ENCODE assay signal across 8 cellular contexts in genomic region chr2:112432735-112433479, GRCh38. TPM values are rescaled to one million over a fixed set of nuclear protein-coding genes. Genes with fewer than 3 reads are reported as not detected.
DNase-seq lines count a peak whose midpoint lies in the region; ATAC-seq and TF ChIP-seq lines count a peak whose summit lies in the region.
"Not testable (repeated sequence)": the region's sequence is repeated elsewhere in the genome, so short reads cannot be mapped to it uniquely, and the experiment has no call there.

No MANE protein-coding gene starts in this region.

- not testable (repeated sequence) for H4K91ac ChIP-seq in mesenchymal stem cell (ENCODE audit: low read length)

- H2BK120ac ChIP-seq in mesenchymal stem cell (ENCODE audit: low read depth, low read length): not testable (repeated sequence)

- H3K14ac ChIP-seq in mesenchymal stem cell (ENCODE audit: low read length in 2 of 2): not testable (repeated sequence)

- H4K8ac ChIP-seq in mesenchymal stem cell (ENCODE audit: low read length): peak overlapping the region; percentile 54

- H3K4me1 Mint-ChIP-seq in T-helper 17 cell: peaks cover 13% of the 10 kb centered on the region

- in situ Hi-C loops in ACHN (cut with HindIII; ENCODE audit: low pct_ligation_motif_present, low pct_unique_long_range_greater_than_20kb, low sequenced_read_pairs): not testable (repeated sequence)

- peak overlapping the region in 1 of 2 experiments; percentile 16 for H3K4ac ChIP-seq in mesenchymal stem cell (ENCODE audit: low read depth in 1 of 2, low read length in 2 of 2)

- not testable (repeated sequence) for H3K4me2 ChIP-seq in mesenchymal stem cell (ENCODE audit: low read length, poor library complexity, severe bottlenecking)
- peak overlapping the region; percentile 74 for H3K4me2 ChIP-seq in smooth muscle cell

- DNase-seq in ACHN: peak; percentile 24
- DNase-seq in T-helper 17 cell; mesenchymal stem cell; smooth muscle cell (lab: John Stamatoyannopoulos, UW; ENCODE audit: unreplicated experiment): not testable (repeated sequence)
- peak in 1 of 2 donors; percentile 71 for DNase-seq in ascending aorta (ENCODE audit: low spot score in 2 of 2)
- DNase-seq in fibroblast of the aortic adventitia (ENCODE audit: low read depth): peak; percentile 13

- not testable (repeated sequence) for H4K20me1 ChIP-seq in smooth muscle cell (ENCODE audit: low read depth)

- H2BK15ac ChIP-seq in mesenchymal stem cell (ENCODE audit: low read depth, poor library complexity, severe bottlenecking): peak overlapping the region; percentile 28

- peak overlapping the region; percentile 71 to 91 for H3K4me3 ChIP-seq in ascending aorta
- peak overlapping the region; percentile 66 for H3K4me3 ChIP-seq in fibroblast of the aortic adventitia (ENCODE audit: low read depth, low read length)
- peak overlapping the region; percentile 54 to 76 for H3K4me3 ChIP-seq in mesenchymal stem cell (ENCODE audit: insufficient read depth in 1 of 2, low read depth in 1 of 2, low read length in 2 of 2)
- peak overlapping the region; percentile 42 for H3K4me3 ChIP-seq in smooth muscle cell

- H3K79me2 ChIP-seq in smooth muscle cell (ENCODE audit: low read depth): not testable (repeated sequence)

- TF ChIP-seq CTCF in ascending aorta (IDR thresholded peaks at IDR 0.05); fibroblast of the aortic adventitia (IDR thresholded peaks at IDR 0.05; ENCODE audit: insufficient read depth, low read length); smooth muscle cell (IDR thresholded peaks at IDR 0.05; ENCODE audit: borderline replicate concordance, insufficient read depth, poor library complexity, severe bottlenecking): not testable (repeated sequence)

- H3K27me3 Mint-ChIP-seq in T-helper 17 cell: peaks cover 10% of the 10 kb centered on the region

- not testable (repeated sequence) for H3K36me3 ChIP-seq in ascending aorta; mesenchymal stem cell (ENCODE audit: control insufficient read depth in 1 of 2, insufficient read depth in 2 of 2, low read depth in 1 of 2, low read length in 2 of 2); smooth muscle cell (ENCODE audit: low read depth)

- peak overlapping the region; percentile 86 for H3K4me3 Mint-ChIP-seq in T-helper 17 cell

- not testable (repeated sequence) for H3K23ac ChIP-seq in mesenchymal stem cell (ENCODE audit: low read length in 2 of 2)

- H3K18ac ChIP-seq in mesenchymal stem cell (ENCODE audit: low read depth in 1 of 2, low read length in 2 of 2): not testable (repeated sequence)

- ATAC-seq in GM19351 (IDR thresholded peaks at IDR 0.05; ENCODE audit: unreplicated experiment): peak; percentile 49
- peak; percentile 30 for ATAC-seq in HG03039 (IDR thresholded peaks at IDR 0.05; ENCODE audit: unreplicated experiment)
- not testable (repeated sequence) for ATAC-seq in T-helper 17 cell

- peak overlapping the region; percentile 85 for H3K27ac Mint-ChIP-seq in T-helper 17 cell

- not testable (repeated sequence) for H3K36me3 Mint-ChIP-seq in T-helper 17 cell (ENCODE audit: low read depth)

- H3K27me3 ChIP-seq in ascending aorta; mesenchymal stem cell (ENCODE audit: control insufficient read depth in 1 of 2, insufficient read depth in 1 of 2, low read length in 2 of 2); smooth muscle cell (ENCODE audit: low read depth): not testable (repeated sequence)

- not testable (repeated sequence) for H3K9me3 ChIP-seq in T-helper 17 cell (ENCODE audit: control insufficient read depth, low read length, poor library complexity, severe bottlenecking); ascending aorta; mesenchymal stem cell (ENCODE audit: control insufficient read depth, low read length); smooth muscle cell (replicated peaks; ENCODE audit: low read depth)

- H3K79me1 ChIP-seq in mesenchymal stem cell (replicated peaks; ENCODE audit: low read length, poor library complexity, severe bottlenecking): not testable (repeated sequence)

- not testable (repeated sequence) for H2BK5ac ChIP-seq in mesenchymal stem cell (ENCODE audit: low read depth, low read length, poor library complexity, severe bottlenecking)

- intact Hi-C loops in ascending aorta (cut with DNase I): loop anchor here (2.0 to 5.0 kb wide), 2 partner anchors 174 to 376 kb away; partner anchors contain the start of gene TMEM87B

- H2AK5ac ChIP-seq in mesenchymal stem cell (ENCODE audit: low read length, severe bottlenecking): not testable (repeated sequence)

- not testable (repeated sequence) for H2BK12ac ChIP-seq in mesenchymal stem cell (ENCODE audit: low read length in 2 of 2)

- H3K9ac ChIP-seq in mesenchymal stem cell (ENCODE audit: low read length): peak overlapping the region; percentile 87
- H3K9ac ChIP-seq in smooth muscle cell (ENCODE audit: low read depth): not testable (repeated sequence)

- 68% methylated on average over 40 of the region's 98 CpGs for WGBS in mesenchymal stem cell
- 60% methylated on average over 72 of the region's 98 CpGs for WGBS in smooth muscle cell (ENCODE audit: low lambda C conversion rate)

- H2AFZ ChIP-seq in mesenchymal stem cell (ENCODE audit: low read depth, low read length); smooth muscle cell (ENCODE audit: low read depth): not testable (repeated sequence)

- not testable (repeated sequence) for H3K4me1 ChIP-seq in ascending aorta; mesenchymal stem cell (ENCODE audit: control insufficient read depth, insufficient read depth, low read depth, low read length); smooth muscle cell (ENCODE audit: low read depth)

- H3F3A ChIP-seq in smooth muscle cell (ENCODE audit: low read depth): not testable (repeated sequence)

- H3K27ac ChIP-seq in ascending aorta: peak overlapping the region; percentile 80 to 92
- not testable (repeated sequence) for H3K27ac ChIP-seq in mesenchymal stem cell (ENCODE audit: low read length, poor library complexity, severe bottlenecking); smooth muscle cell (ENCODE audit: low read depth)

RNA-seq across cellular contexts. Expression of gene RGPD8, which starts 0.5 kb away (rescaled TPM):
- total RNA-seq in T-helper 17 cell (10 to 100 TPM; 42.7 to 60.6 TPM), ascending aorta (8.2 TPM), fibroblast of the aortic adventitia (ENCODE audit: low replicate concordance) (16.4 and 22.1 TPM in 2 replicates), smooth muscle cell (10.2 and 13.1 TPM in 2 replicates)
- polyA plus RNA-seq in mesenchymal stem cell (2013, experiment 1 of 2): 2.5 TPM
- polyA plus RNA-seq in mesenchymal stem cell (2013, experiment 2 of 2): 1.9 TPM
- 1.1 and 1.3 TPM in 2 replicates for polyA plus RNA-seq in smooth muscle cell

RNA-seq across cellular contexts. Expression of gene TTL, which starts 49.0 kb away (rescaled TPM):
- total RNA-seq in T-helper 17 cell: 10 to 100 TPM; 18.8 to 20.6 TPM
- total RNA-seq in ascending aorta: 3.2 TPM
- 33.6 and 75.6 TPM in 2 replicates for total RNA-seq in fibroblast of the aortic adventitia (ENCODE audit: low replicate concordance)
- polyA plus RNA-seq in mesenchymal stem cell (2013, experiment 1 of 2): 28.0 TPM
- polyA plus RNA-seq in mesenchymal stem cell (2013, experiment 2 of 2): 27.8 TPM
- total RNA-seq in smooth muscle cell: 27.2 and 33.2 TPM in 2 replicates
- polyA plus RNA-seq in smooth muscle cell: 22.4 and 36.7 TPM in 2 replicates
